ENCODE assay signal across 17 cellular contexts in the genomic region with DNA sequence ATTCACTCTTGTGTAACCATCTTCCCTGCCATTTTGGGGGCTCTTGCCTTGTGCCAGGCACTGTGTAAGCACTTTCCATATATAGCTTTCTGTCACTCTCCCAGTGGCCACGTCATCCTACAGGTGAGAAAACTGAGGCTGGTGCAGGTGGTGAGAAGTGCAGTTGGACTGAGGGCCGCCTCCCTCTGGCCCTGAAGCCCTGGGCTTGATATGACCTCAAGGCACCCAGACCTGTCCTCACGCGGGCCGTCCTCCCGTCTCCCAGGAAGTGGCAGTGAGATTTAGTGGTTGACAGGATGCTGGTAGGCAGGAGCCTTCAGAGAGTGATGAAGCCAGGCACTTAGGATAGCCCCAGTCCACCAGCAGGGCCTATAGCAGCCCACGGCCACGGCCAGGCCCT. TPM values are rescaled to one million over a fixed set of nuclear protein-coding genes. Genes with fewer than 3 reads are reported as not detected.
DNase-seq lines count a peak whose midpoint lies in the region; ATAC-seq and TF ChIP-seq lines count a peak whose summit lies in the region.
"Had no signal": no experiment of that assay in that cellular context is flagged by ENCODE, and none has a peak within 500 bp of the region (broad histone marks: within the 10 kb centered on the region; RNA-seq: fewer than 3 reads in every experiment).

No MANE protein-coding gene starts in this region.

- no peak overlapping the region for H3K4me2 ChIP-seq in H9 (ENCODE audit: insufficient read depth, insufficient read length, low read length)

- H3K4me3 Mint-ChIP-seq in T-helper 2 cell treated with Interferon-gamma antibody and Interleukin-4, amounts not matched to agents 5 μg/mL and 100 μg/mL, for 36 hours = no peak overlapping the region
- peak overlapping the region in 2 of 4 donors; percentile 36 to 72 for H3K4me3 Mint-ChIP-seq in CD4-positive, CD25-positive, alpha-beta regulatory T cell
- H3K4me3 Mint-ChIP-seq in activated CD8-positive, alpha-beta T cell treated with anti-CD3 and anti-CD28 coated beads, Interleukin-2, amount 10 ng/mL, durations not matched to agents 7 days and 5 days = no peak overlapping the region
- H3K4me3 Mint-ChIP-seq in H9 = no peak overlapping the region

- H4K91ac ChIP-seq in H9 (ENCODE audit: insufficient read length, low read depth, low read length) = no peak overlapping the region

- no peak for TF ChIP-seq CTCF in H9 (conservative IDR thresholded peaks at IDR 0.05)

- H3K23me2 ChIP-seq in H9 (ENCODE audit: insufficient read length, low read depth, low read length, poor library complexity, severe bottlenecking) = no peaks in the 10 kb centered on the region

- H3K9me3 Mint-ChIP-seq in T-helper 2 cell treated with Interferon-gamma antibody and Interleukin-4, amounts not matched to agents 5 μg/mL and 100 μg/mL, for 36 hours = no peaks in the 10 kb centered on the region
- no peaks in the 10 kb centered on the region for H3K9me3 Mint-ChIP-seq in CD4-positive, CD25-positive, alpha-beta regulatory T cell
- H3K9me3 Mint-ChIP-seq in activated CD8-positive, alpha-beta T cell treated with anti-CD3 and anti-CD28 coated beads, Interleukin-2, amount 10 ng/mL, durations not matched to agents 7 days and 5 days (ENCODE audit: insufficient read depth) = no peaks in the 10 kb centered on the region
- no peaks in the 10 kb centered on the region for H3K9me3 Mint-ChIP-seq in H9

- WGBS in H9 (ENCODE audit: extremely low coverage, insufficient read length, low lambda C conversion rate) = no CpG with 5 or more reads among the region's 8 CpGs

- H3K27ac Mint-ChIP-seq in T-helper 2 cell treated with Interferon-gamma antibody and Interleukin-4, amounts not matched to agents 5 μg/mL and 100 μg/mL, for 36 hours = peak overlapping the region; percentile 49
- H3K27ac Mint-ChIP-seq in CD4-positive, CD25-positive, alpha-beta regulatory T cell = peak overlapping the region; percentile 53 to 75 (median 69)
- peak overlapping the region; percentile 39 for H3K27ac Mint-ChIP-seq in activated CD8-positive, alpha-beta T cell treated with anti-CD3 and anti-CD28 coated beads, Interleukin-2, amount 10 ng/mL, durations not matched to agents 7 days and 5 days
- H3K27ac Mint-ChIP-seq in H9 = no peak overlapping the region

- H3K23ac ChIP-seq in H9 (ENCODE audit: insufficient read length, low read depth, low read length) = no peak overlapping the region

- no peak overlapping the region for H3K4me3 ChIP-seq in CD4-positive, CD25-positive, alpha-beta regulatory T cell (ENCODE audit: low read depth, low read length)
- H3K4me3 ChIP-seq: lower lobe of right lung, vagina had no signal

- no peak overlapping the region for H2BK12ac ChIP-seq in H9 (ENCODE audit: insufficient read length, low read depth, low read length)

- no peaks in the 10 kb centered on the region for H3K79me1 ChIP-seq in H9 (ENCODE audit: insufficient read depth, low read depth, low read length, poor library complexity, severe bottlenecking)

- peaks cover 31% of the 10 kb centered on the region for H3K36me3 Mint-ChIP-seq in T-helper 2 cell treated with Interferon-gamma antibody and Interleukin-4, amounts not matched to agents 5 μg/mL and 100 μg/mL, for 36 hours (ENCODE audit: low read depth)
- peaks cover 17% of the 10 kb centered on the region for H3K36me3 Mint-ChIP-seq in CD4-positive, CD25-positive, alpha-beta regulatory T cell
- peaks cover 48% of the 10 kb centered on the region for H3K36me3 Mint-ChIP-seq in activated CD8-positive, alpha-beta T cell treated with anti-CD3 and anti-CD28 coated beads, Interleukin-2, amount 10 ng/mL, durations not matched to agents 7 days and 5 days (ENCODE audit: low read depth)
- no peaks in the 10 kb centered on the region for H3K36me3 Mint-ChIP-seq in H9 (ENCODE audit: insufficient read depth in 1 of 3, low read depth in 3 of 3)

- no peak for DNase-seq in T-helper 2 cell treated with Interferon-gamma antibody and Interleukin-4, amounts not matched to agents 5 μg/mL and 100 μg/mL, for 36 hours (ENCODE audit: low spot score)
- DNase-seq in T-helper 2 cell = no peak
- DNase-seq in CD4-positive, CD25-positive, alpha-beta regulatory T cell = no peak
- DNase-seq in activated CD8-positive, alpha-beta T cell treated with anti-CD3 and anti-CD28 coated beads, Interleukin-2, amount 10 ng/mL, durations not matched to agents 7 days and 5 days = no peak
- peak; percentile 73 for DNase-seq in kidney tubule cell (ENCODE audit: low spot score)
- DNase-seq in NCI-H2081 treated with DMSO at 0.1 percent for 48 hours (lab: John Stamatoyannopoulos, UW) = no peak
- no peak for DNase-seq in H9
- DNase-seq: 8988T; activated CD4-positive, alpha-beta T cell treated with anti-CD3 and anti-CD28 coated beads, Interleukin-2, amount 50 U/mL, for 1 hour; AML-193; dermis blood vessel endothelial cell; lower lobe of right lung; NCI-H1092 treated with DMSO at 0.1 percent for 48 hours; NCI-H526 treated with DMSO at 0.1 percent for 48 hours; stimulated activated CD8-positive, alpha-beta memory T cell treated with anti-CD3 and anti-CD28 coated beads, Interleukin-4, amount 100 ng/mL, for 48 hours had no signal

- peaks cover 34% of the 10 kb centered on the region for H3K4me1 Mint-ChIP-seq in T-helper 2 cell treated with Interferon-gamma antibody and Interleukin-4, amounts not matched to agents 5 μg/mL and 100 μg/mL, for 36 hours (ENCODE audit: low read depth)
- peaks cover 10 to 74% (median 29%) of the 10 kb centered on the region in 4 donors for H3K4me1 Mint-ChIP-seq in CD4-positive, CD25-positive, alpha-beta regulatory T cell
- peaks cover 58% of the 10 kb centered on the region for H3K4me1 Mint-ChIP-seq in activated CD8-positive, alpha-beta T cell treated with anti-CD3 and anti-CD28 coated beads, Interleukin-2, amount 10 ng/mL, durations not matched to agents 7 days and 5 days (ENCODE audit: low read depth)
- H3K4me1 Mint-ChIP-seq in H9 = peaks cover 4 to 8% of the 10 kb centered on the region in 2 experiments

- H2AFZ ChIP-seq in H9 (ENCODE audit: low read length) = no peak overlapping the region

- no peak overlapping the region for H3K9ac ChIP-seq in H9 (ENCODE audit: extremely low read depth, insufficient read length, low read length)

- no peak overlapping the region for H3T11ph ChIP-seq in H9 (ENCODE audit: low read length)

- peak in 1 of 2 donors; percentile 29 for ATAC-seq in CD4-positive, CD25-positive, alpha-beta regulatory T cell (ENCODE audit: low read depth in 2 of 2)
- peak; percentile 41 for ATAC-seq in activated CD8-positive, alpha-beta T cell treated with anti-CD3 and anti-CD28 coated beads, Interleukin-2, amount 10 ng/mL, durations not matched to agents 7 days and 5 days
- no peak for ATAC-seq in HG02588 (IDR thresholded peaks at IDR 0.05; ENCODE audit: unreplicated experiment)
- ATAC-seq: lower lobe of right lung had no signal

- H2BK20ac ChIP-seq in H9 (ENCODE audit: low read depth, low read length, poor library complexity, severe bottlenecking) = no peak overlapping the region

- H3K4ac ChIP-seq in H9 (ENCODE audit: low read depth, low read length) = no peak overlapping the region

- H4K5ac ChIP-seq in H9 (ENCODE audit: insufficient read length, low read depth, low read length) = no peak overlapping the region

- H2BK120ac ChIP-seq in H9 (ENCODE audit: low read depth, low read length, poor library complexity, severe bottlenecking) = no peak overlapping the region

- H3K27ac ChIP-seq in CD4-positive, CD25-positive, alpha-beta regulatory T cell (ENCODE audit: insufficient read depth, low read length, poor library complexity, severe bottlenecking) = peak overlapping the region; percentile 59
- H3K27ac ChIP-seq in H9 (ENCODE audit: insufficient read length, low read depth, low read length) = no peak overlapping the region
- H3K27ac ChIP-seq: lower lobe of right lung, vagina had no signal

- no peaks in the 10 kb centered on the region for H3K27me3 ChIP-seq in CD4-positive, CD25-positive, alpha-beta regulatory T cell (ENCODE audit: control insufficient read depth, insufficient read depth, low read length)
- no peaks in the 10 kb centered on the region for H3K27me3 ChIP-seq in H9 (ENCODE audit: insufficient read depth, low read length)
- H3K27me3 ChIP-seq: vagina had no signal

- no peak overlapping the region for H3K56ac ChIP-seq in H9 (ENCODE audit: insufficient read length, low read depth, low read length)

- H3K18ac ChIP-seq in H9 (ENCODE audit: insufficient read length, low read depth, low read length) = no peak overlapping the region

- H4K20me1 ChIP-seq in H9 (ENCODE audit: control insufficient read depth, insufficient read depth, insufficient read length) = no peaks in the 10 kb centered on the region

- H3K79me2 ChIP-seq in H9 (ENCODE audit: insufficient read depth, low read length) = no peaks in the 10 kb centered on the region

- no peak overlapping the region for H4K8ac ChIP-seq in H9 (replicated peaks; ENCODE audit: insufficient read length, low read depth, low read length)

- POLR2A ChIA-PET in activated CD8-positive, alpha-beta T cell treated with anti-CD3 and anti-CD28 coated beads, Interleukin-2, amount 10 ng/mL, durations not matched to agents 7 days and 5 days (lab: Charles Lee) = interaction anchor here (1.1 to 7.0 kb wide), 4 partner anchors 19 to 65 kb away, joined by 3 to 45 read pairs (median 5); a partner anchor contains a TSS

- CTCF ChIA-PET in activated CD8-positive, alpha-beta T cell treated with anti-CD3 and anti-CD28 coated beads, Interleukin-2, amount 10 ng/mL, durations not matched to agents 7 days and 5 days (lab: Charles Lee) = interaction anchor here (0.9 to 9.6 kb wide), 3 partner anchors 20 to 60 kb away, joined by 3 to 126 read pairs (median 100); a partner anchor contains a TSS

- peaks cover 21% of the 10 kb centered on the region for H3K36me3 ChIP-seq in CD4-positive, CD25-positive, alpha-beta regulatory T cell (ENCODE audit: control insufficient read depth, insufficient read depth, low read length)
- H3K36me3 ChIP-seq: lower lobe of right lung, vagina had no signal

- H2BK5ac ChIP-seq in H9 (ENCODE audit: insufficient read length, low read length) = no peak overlapping the region

- peaks cover 34% of the 10 kb centered on the region for H3K4me1 ChIP-seq in CD4-positive, CD25-positive, alpha-beta regulatory T cell (ENCODE audit: control insufficient read depth, insufficient read depth, low read length, poor library complexity, severe bottlenecking)
- H3K4me1 ChIP-seq in H9 (ENCODE audit: insufficient read depth, low read length) = no peaks in the 10 kb centered on the region; the same call in 1 of the 2 replicates
- H3K4me1 ChIP-seq: lower lobe of right lung, vagina had no signal

- no peaks in the 10 kb centered on the region for H3K27me3 Mint-ChIP-seq in T-helper 2 cell treated with Interferon-gamma antibody and Interleukin-4, amounts not matched to agents 5 μg/mL and 100 μg/mL, for 36 hours (ENCODE audit: low read depth)
- no peaks in the 10 kb centered on the region for H3K27me3 Mint-ChIP-seq in CD4-positive, CD25-positive, alpha-beta regulatory T cell
- H3K27me3 Mint-ChIP-seq in activated CD8-positive, alpha-beta T cell treated with anti-CD3 and anti-CD28 coated beads, Interleukin-2, amount 10 ng/mL, durations not matched to agents 7 days and 5 days (ENCODE audit: low read depth) = no peaks in the 10 kb centered on the region
- peaks cover 40% of the 10 kb centered on the region for H3K27me3 Mint-ChIP-seq in H9 (ENCODE audit: low read depth)

- H3K14ac ChIP-seq in H9 (ENCODE audit: insufficient read depth, low read length) = no peak overlapping the region

- no peaks in the 10 kb centered on the region for H3K9me3 ChIP-seq in CD4-positive, CD25-positive, alpha-beta regulatory T cell (ENCODE audit: control insufficient read depth in 2 of 2, low read length in 2 of 2)
- H3K9me3 ChIP-seq in H9 (ENCODE audit: control insufficient read depth, low read depth, low read length) = no peaks in the 10 kb centered on the region
- H3K9me3 ChIP-seq: lower lobe of right lung, vagina had no signal

- H2BK15ac ChIP-seq in H9 (ENCODE audit: low read depth, low read length) = no peak overlapping the region

- H2AK5ac ChIP-seq in H9 (ENCODE audit: insufficient read length, low read length) = no peak overlapping the region

RNA-seq across cellular contexts. Expression of a gene that starts 30.5 kb away (rescaled TPM):
- 130 TPM for total RNA-seq in CD4-positive, CD25-positive, alpha-beta regulatory T cell
- 100 to 1,000 TPM; 173 to 263 (median 213) TPM for polyA plus RNA-seq in CD4-positive, CD25-positive, alpha-beta regulatory T cell
- total RNA-seq in activated CD8-positive, alpha-beta T cell treated with anti-CD3 and anti-CD28 coated beads, Interleukin-2, amount 10 ng/mL, durations not matched to agents 7 days and 5 days = 100 to 1,000 TPM; 188 to 206 TPM
- not detected in 2 replicates for total RNA-seq in H9 (2021)

Comparison
In these comparisons a context has a peak if more than half of its experiments do, and no peak if none do; other contexts are left out.
1. H3K27ac Mint-ChIP-seq: peak in T-helper 2 cell treated with Interferon-gamma antibody and Interleukin-4, amounts not matched to agents 5 μg/mL and 100 μg/mL, for 36 hours (single experiment), CD4-positive, CD25-positive, alpha-beta regulatory T cell (3 of 3) and activated CD8-positive, alpha-beta T cell treated with anti-CD3 and anti-CD28 coated beads, Interleukin-2, amount 10 ng/mL, durations not matched to agents 7 days and 5 days (single experiment); none in H9 (0 of 3).
2. RNA of a gene that starts 30.5 kb away (total RNA-seq): 188 to 206 TPM in activated CD8-positive, alpha-beta T cell treated with anti-CD3 and anti-CD28 coated beads, Interleukin-2, amount 10 ng/mL, durations not matched to agents 7 days and 5 days and 130 TPM in CD4-positive, CD25-positive, alpha-beta regulatory T cell (single experiment); not detected in H9; every median in the first group is over 100 times any median in the second.